ENCODE assay signal across 1 cellular context in genomic region chr19:2168619-2169424, GRCh38.
TF ChIP-seq lines count a peak whose summit lies in the region.

No MANE protein-coding gene starts in this region.

TF ChIP-seq in GM12878, 131 proteins besides CTCF, POLR2A, EP300 and RAD21 (continued from another document and continues in another):
- TF ChIP-seq, protein P1, sequence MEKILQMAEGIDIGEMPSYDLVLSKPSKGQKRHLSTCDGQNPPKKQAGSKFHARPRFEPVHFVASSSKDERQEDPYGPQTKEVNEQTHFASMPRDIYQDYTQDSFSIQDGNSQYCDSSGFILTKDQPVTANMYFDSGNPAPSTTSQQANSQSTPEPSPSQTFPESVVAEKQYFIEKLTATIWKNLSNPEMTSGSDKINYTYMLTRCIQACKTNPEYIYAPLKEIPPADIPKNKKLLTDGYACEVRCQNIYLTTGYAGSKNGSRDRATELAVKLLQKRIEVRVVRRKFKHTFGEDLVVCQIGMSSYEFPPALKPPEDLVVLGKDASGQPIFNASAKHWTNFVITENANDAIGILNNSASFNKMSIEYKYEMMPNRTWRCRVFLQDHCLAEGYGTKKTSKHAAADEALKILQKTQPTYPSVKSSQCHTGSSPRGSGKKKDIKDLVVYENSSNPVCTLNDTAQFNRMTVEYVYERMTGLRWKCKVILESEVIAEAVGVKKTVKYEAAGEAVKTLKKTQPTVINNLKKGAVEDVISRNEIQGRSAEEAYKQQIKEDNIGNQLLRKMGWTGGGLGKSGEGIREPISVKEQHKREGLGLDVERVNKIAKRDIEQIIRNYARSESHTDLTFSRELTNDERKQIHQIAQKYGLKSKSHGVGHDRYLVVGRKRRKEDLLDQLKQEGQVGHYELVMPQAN (conservative IDR thresholded peaks at IDR 0.05): peak; percentile 74
- 0 out of 2 replicates have a peak, but pooled peaks have one; percentile 14 for TF ChIP-seq GABPA (IDR thresholded peaks at IDR 0.05; ENCODE audit: low read depth)
- no peak for TF ChIP-seq KDM1A (IDR thresholded peaks at IDR 0.05; ENCODE audit: borderline replicate concordance)
- TF ChIP-seq BCL11A (IDR thresholded peaks at IDR 0.05; ENCODE audit: low read depth, low read length): peak; percentile 85
- TF ChIP-seq POU2F2 (IDR thresholded peaks at IDR 0.05; ENCODE audit: borderline replicate concordance, low read depth, low read length): peak; percentile 19; the same call in 1 of the 3 replicates
- peak; percentile 65; the same call in 1 of the 2 replicates for TF ChIP-seq CREB1 (IDR thresholded peaks at IDR 0.05; ENCODE audit: low read depth)
- no peak for TF ChIP-seq SIX5 (IDR thresholded peaks at IDR 0.05; ENCODE audit: low read depth, low read length, severe bottlenecking)
- peak; percentile 76 for TF ChIP-seq BCL3 (IDR thresholded peaks at IDR 0.05; ENCODE audit: borderline replicate concordance, insufficient read depth, low read depth, low read length, poor library complexity, severe bottlenecking)
- no peak for TF ChIP-seq HDAC2 (IDR thresholded peaks at IDR 0.05)
- TF ChIP-seq NR2F1 (conservative IDR thresholded peaks at IDR 0.05): peak; percentile 98
- peak; percentile 96 for TF ChIP-seq TBL1XR1 (IDR thresholded peaks at IDR 0.05; ENCODE audit: low read depth, low read length)
- TF ChIP-seq MEF2A (IDR thresholded peaks at IDR 0.05; ENCODE audit: insufficient read depth, low read depth, low read length): peak; percentile 90
- no peak for TF ChIP-seq CHD4 (IDR thresholded peaks at IDR 0.05)
- peak in 1 of 2 experiments; percentile 98; a peak in 2 of 3 replicates for TF ChIP-seq EGR1 (IDR thresholded peaks at IDR 0.05; ENCODE audit: borderline replicate concordance in 1 of 2, low read depth in 2 of 2, low read length in 2 of 2)
- peak; percentile 67; the same call in 1 of the 2 replicates for TF ChIP-seq PAX8 (IDR thresholded peaks at IDR 0.05)
- TF ChIP-seq IKZF2 (IDR thresholded peaks at IDR 0.05): peak; percentile 78 to 84
- no peak for TF ChIP-seq CHD1 (IDR thresholded peaks at IDR 0.05; ENCODE audit: low read depth, low read length)
- peak; percentile 37; the same call in 1 of the 2 replicates for TF ChIP-seq YY1 (IDR thresholded peaks at IDR 0.05; ENCODE audit: low read depth, low read length)
- peak; percentile 96 for TF ChIP-seq NBN (IDR thresholded peaks at IDR 0.05)
- no peak for TF ChIP-seq WRNIP1 (IDR thresholded peaks at IDR 0.05; ENCODE audit: borderline replicate concordance, low read depth, low read length)
- peak; percentile 53; the same call in 1 of the 2 replicates for TF ChIP-seq FOXM1 (IDR thresholded peaks at IDR 0.05; ENCODE audit: low read depth, low read length)
- TF ChIP-seq ZNF24 (IDR thresholded peaks at IDR 0.05): peak; percentile 42; the same call in 1 of the 2 replicates
- TF ChIP-seq, protein P2, sequence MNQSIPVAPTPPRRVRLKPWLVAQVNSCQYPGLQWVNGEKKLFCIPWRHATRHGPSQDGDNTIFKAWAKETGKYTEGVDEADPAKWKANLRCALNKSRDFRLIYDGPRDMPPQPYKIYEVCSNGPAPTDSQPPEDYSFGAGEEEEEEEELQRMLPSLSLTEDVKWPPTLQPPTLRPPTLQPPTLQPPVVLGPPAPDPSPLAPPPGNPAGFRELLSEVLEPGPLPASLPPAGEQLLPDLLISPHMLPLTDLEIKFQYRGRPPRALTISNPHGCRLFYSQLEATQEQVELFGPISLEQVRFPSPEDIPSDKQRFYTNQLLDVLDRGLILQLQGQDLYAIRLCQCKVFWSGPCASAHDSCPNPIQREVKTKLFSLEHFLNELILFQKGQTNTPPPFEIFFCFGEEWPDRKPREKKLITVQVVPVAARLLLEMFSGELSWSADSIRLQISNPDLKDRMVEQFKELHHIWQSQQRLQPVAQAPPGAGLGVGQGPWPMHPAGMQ (IDR thresholded peaks at IDR 0.05; ENCODE audit: borderline replicate concordance): 0 out of 2 replicates have a peak, but pooled peaks have one; percentile 4
- TF ChIP-seq SKIL (IDR thresholded peaks at IDR 0.05; ENCODE audit: low read depth, poor library complexity, severe bottlenecking): peak; percentile 15
- TF ChIP-seq ETV6 (conservative IDR thresholded peaks at IDR 0.05 in 1 of 2, IDR thresholded peaks at IDR 0.05 in 1 of 2; ENCODE audit: borderline replicate concordance in 1 of 2, low read depth in 1 of 2): peak in 1 of 2 experiments; percentile 70; a peak in 1 of 4 replicates
- TF ChIP-seq, protein P3, sequence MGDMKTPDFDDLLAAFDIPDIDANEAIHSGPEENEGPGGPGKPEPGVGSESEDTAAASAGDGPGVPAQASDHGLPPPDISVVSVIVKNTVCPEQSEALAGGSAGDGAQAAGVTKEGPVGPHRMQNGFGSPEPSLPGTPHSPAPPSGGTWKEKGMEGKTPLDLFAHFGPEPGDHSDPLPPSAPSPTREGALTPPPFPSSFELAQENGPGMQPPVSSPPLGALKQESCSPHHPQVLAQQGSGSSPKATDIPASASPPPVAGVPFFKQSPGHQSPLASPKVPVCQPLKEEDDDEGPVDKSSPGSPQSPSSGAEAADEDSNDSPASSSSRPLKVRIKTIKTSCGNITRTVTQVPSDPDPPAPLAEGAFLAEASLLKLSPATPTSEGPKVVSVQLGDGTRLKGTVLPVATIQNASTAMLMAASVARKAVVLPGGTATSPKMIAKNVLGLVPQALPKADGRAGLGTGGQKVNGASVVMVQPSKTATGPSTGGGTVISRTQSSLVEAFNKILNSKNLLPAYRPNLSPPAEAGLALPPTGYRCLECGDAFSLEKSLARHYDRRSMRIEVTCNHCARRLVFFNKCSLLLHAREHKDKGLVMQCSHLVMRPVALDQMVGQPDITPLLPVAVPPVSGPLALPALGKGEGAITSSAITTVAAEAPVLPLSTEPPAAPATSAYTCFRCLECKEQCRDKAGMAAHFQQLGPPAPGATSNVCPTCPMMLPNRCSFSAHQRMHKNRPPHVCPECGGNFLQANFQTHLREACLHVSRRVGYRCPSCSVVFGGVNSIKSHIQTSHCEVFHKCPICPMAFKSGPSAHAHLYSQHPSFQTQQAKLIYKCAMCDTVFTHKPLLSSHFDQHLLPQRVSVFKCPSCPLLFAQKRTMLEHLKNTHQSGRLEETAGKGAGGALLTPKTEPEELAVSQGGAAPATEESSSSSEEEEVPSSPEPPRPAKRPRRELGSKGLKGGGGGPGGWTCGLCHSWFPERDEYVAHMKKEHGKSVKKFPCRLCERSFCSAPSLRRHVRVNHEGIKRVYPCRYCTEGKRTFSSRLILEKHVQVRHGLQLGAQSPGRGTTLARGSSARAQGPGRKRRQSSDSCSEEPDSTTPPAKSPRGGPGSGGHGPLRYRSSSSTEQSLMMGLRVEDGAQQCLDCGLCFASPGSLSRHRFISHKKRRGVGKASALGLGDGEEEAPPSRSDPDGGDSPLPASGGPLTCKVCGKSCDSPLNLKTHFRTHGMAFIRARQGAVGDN (IDR thresholded peaks at IDR 0.05): peak; percentile 86; the same call in 1 of the 2 replicates
- TF ChIP-seq IKZF1 (conservative IDR thresholded peaks at IDR 0.05): peak; percentile 86
- TF ChIP-seq PAX5 (IDR thresholded peaks at IDR 0.05; ENCODE audit: borderline replicate concordance, low read depth, low read length): peak; percentile 93
- peak; percentile 80 for TF ChIP-seq SMAD1 (IDR thresholded peaks at IDR 0.05; ENCODE audit: low read depth, partially characterized antibody)
- TF ChIP-seq MEF2B (IDR thresholded peaks at IDR 0.05; ENCODE audit: partially characterized antibody, poor library complexity, severe bottlenecking): peak; percentile 39
- TF ChIP-seq, protein P4, sequence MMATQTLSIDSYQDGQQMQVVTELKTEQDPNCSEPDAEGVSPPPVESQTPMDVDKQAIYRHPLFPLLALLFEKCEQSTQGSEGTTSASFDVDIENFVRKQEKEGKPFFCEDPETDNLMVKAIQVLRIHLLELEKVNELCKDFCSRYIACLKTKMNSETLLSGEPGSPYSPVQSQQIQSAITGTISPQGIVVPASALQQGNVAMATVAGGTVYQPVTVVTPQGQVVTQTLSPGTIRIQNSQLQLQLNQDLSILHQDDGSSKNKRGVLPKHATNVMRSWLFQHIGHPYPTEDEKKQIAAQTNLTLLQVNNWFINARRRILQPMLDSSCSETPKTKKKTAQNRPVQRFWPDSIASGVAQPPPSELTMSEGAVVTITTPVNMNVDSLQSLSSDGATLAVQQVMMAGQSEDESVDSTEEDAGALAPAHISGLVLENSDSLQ (IDR thresholded peaks at IDR 0.05): peak; percentile 86
- peak; percentile 34; the same call in 1 of the 2 replicates for TF ChIP-seq ESRRA (IDR thresholded peaks at IDR 0.05; ENCODE audit: low read length)
- TF ChIP-seq BMI1 (IDR thresholded peaks at IDR 0.05; ENCODE audit: borderline replicate concordance): no peak
- no peak for TF ChIP-seq SPI1 (IDR thresholded peaks at IDR 0.05; ENCODE audit: borderline replicate concordance, insufficient read depth, low read depth, low read length)
- TF ChIP-seq SMAD5 (IDR thresholded peaks at IDR 0.05; ENCODE audit: low read depth): 0 out of 2 replicates have a peak, but pooled peaks have one; percentile 31
- peak; percentile 55; the same call in 1 of the 2 replicates for TF ChIP-seq ELK1 (IDR thresholded peaks at IDR 0.05; ENCODE audit: low read depth, low read length)
- TF ChIP-seq BHLHE40 (IDR thresholded peaks at IDR 0.05; ENCODE audit: borderline replicate concordance in 1 of 2, low read depth in 2 of 2, low read length in 1 of 2): peak; percentile 91 to 95
- peak; percentile 60; the same call in 1 of the 2 replicates for TF ChIP-seq CBFB (IDR thresholded peaks at IDR 0.05; ENCODE audit: low read depth)
- TF ChIP-seq SP1 (IDR thresholded peaks at IDR 0.05; ENCODE audit: low read depth, low read length): peak; percentile 33
- TF ChIP-seq MLLT1 (IDR thresholded peaks at IDR 0.05): peak; percentile 96
- TF ChIP-seq HDGF (IDR thresholded peaks at IDR 0.05): 0 out of 2 replicates have a peak, but pooled peaks have one; percentile 83
- TF ChIP-seq BACH1 (IDR thresholded peaks at IDR 0.05; ENCODE audit: borderline replicate concordance): peak; percentile 84
- peak; percentile 95 for TF ChIP-seq POLR2AphosphoS5 (IDR thresholded peaks at IDR 0.05; ENCODE audit: low read length)
- TF ChIP-seq ZBED1 (IDR thresholded peaks at IDR 0.05; ENCODE audit: borderline replicate concordance): peak; percentile 85; the same call in 1 of the 2 replicates
- peak; percentile 33 for TF ChIP-seq PBX3 (IDR thresholded peaks at IDR 0.05; ENCODE audit: insufficient replicate concordance, low read depth, low read length)
- TF ChIP-seq SMARCA5 (IDR thresholded peaks at IDR 0.05): peak; percentile 98
- no peak for TF ChIP-seq CBX5 (IDR thresholded peaks at IDR 0.05; ENCODE audit: low read depth)
- 0 out of 2 replicates have a peak, but pooled peaks have one; percentile 64 for TF ChIP-seq TCF12 (IDR thresholded peaks at IDR 0.05; ENCODE audit: low read depth, low read length)
- peak; percentile 81 for TF ChIP-seq RUNX3 (IDR thresholded peaks at IDR 0.05; ENCODE audit: low read length)
- peak; percentile 56 for TF ChIP-seq RELA (IDR thresholded peaks at IDR 0.05; ENCODE audit: borderline replicate concordance, partially characterized antibody)
